27 cellular contexts compared by ENCODE assay signal in the genomic region with DNA sequence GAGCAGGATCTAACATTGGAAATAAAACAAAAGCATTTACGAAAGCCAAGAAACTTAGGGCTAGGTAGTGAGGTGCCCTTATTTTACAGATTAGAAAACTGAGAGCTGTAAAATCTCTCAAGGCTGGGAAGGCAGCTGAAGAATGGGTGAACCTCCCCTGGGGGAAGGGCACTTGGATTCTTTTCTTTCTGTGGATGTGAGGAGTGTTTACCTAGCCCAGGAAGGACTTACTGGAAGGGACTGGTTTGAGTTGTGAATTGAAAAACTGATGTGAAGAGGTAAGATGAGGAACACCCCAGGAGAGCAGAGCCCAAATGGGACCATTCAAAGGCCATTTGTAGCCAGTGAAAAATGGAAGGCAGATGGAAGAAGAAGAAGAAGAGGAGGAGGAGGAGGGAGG.
"Had no signal": no experiment of that assay in that cellular context is flagged by ENCODE, and none has a peak within 500 bp of the region (broad histone marks: within the 10 kb centered on the region; RNA-seq: fewer than 3 reads in every experiment).

No MANE protein-coding gene starts in this region.

- H3K9me3 Mint-ChIP-seq: activated B cell treated with CpG ODN at 0.5 μM for 24 hours; activated T-helper 1 cell treated with anti-CD3 and anti-CD28 coated beads, Interleukin-12 subunit alpha, Interleukin-12 subunit beta, Interleukin-2, Interleukin-4 antibody, amounts not matched to agents 30 ng/mL and 10 ng/mL and 1 ng/mL, durations not matched to agents 14 hours and 24 hours and 36 hours; T-helper 1 cell treated with Interleukin-12 subunit alpha and Interleukin-12 subunit beta and Interleukin-4 antibody, amounts not matched to agents 30 μg/mL and 1 μg/mL, for 36 hours had no signal

- H3K27ac Mint-ChIP-seq: activated B cell treated with CpG ODN at 0.5 μM for 24 hours; activated CD4-positive, alpha-beta T cell treated with anti-CD3 and anti-CD28 coated beads, Interleukin-2, amount 10 ng/mL, durations not matched to agents 24 days and 14 days; activated CD8-positive, alpha-beta memory T cell treated with anti-CD3 and anti-CD28 coated beads, Interleukin-2, amount 10 ng/mL, durations not matched to agents 7 days and 5 days; activated naive CD4-positive, alpha-beta T cell treated with anti-CD3 and anti-CD28 coated beads, Interleukin-2, amount 50 U/mL, for 24 hours; activated T-cell treated with anti-CD3 and anti-CD28 coated beads, Interleukin-2, amount 50 U/mL, for 24 hours; activated T-helper 1 cell treated with anti-CD3 and anti-CD28 coated beads, Interleukin-12 subunit alpha, Interleukin-12 subunit beta, Interleukin-2, Interleukin-4 antibody, amounts not matched to agents 30 ng/mL and 10 ng/mL and 1 ng/mL, durations not matched to agents 14 hours and 24 hours and 36 hours; T-helper 1 cell treated with Interleukin-12 subunit alpha and Interleukin-12 subunit beta and Interleukin-4 antibody, amounts not matched to agents 30 μg/mL and 1 μg/mL, for 36 hours had no signal

- H3K4me1 Mint-ChIP-seq: activated B cell treated with CpG ODN at 0.5 μM for 24 hours; activated CD4-positive, alpha-beta T cell treated with anti-CD3 and anti-CD28 coated beads, Interleukin-2, amount 10 ng/mL, durations not matched to agents 24 days and 14 days; activated CD8-positive, alpha-beta memory T cell treated with anti-CD3 and anti-CD28 coated beads, Interleukin-2, amount 10 ng/mL, durations not matched to agents 7 days and 5 days; activated naive CD4-positive, alpha-beta T cell treated with anti-CD3 and anti-CD28 coated beads, Interleukin-2, amount 50 U/mL, for 24 hours had no signal

- H3K4me3 ChIP-seq: breast epithelium had no signal

- H3K36me3 ChIP-seq: breast epithelium had no signal

- DNase-seq: activated B cell treated with CpG ODN at 0.5 μM for 24 hours; activated CD4-positive, alpha-beta T cell treated with anti-CD3 and anti-CD28 coated beads for 1 hour; activated CD4-positive, alpha-beta T cell treated with anti-CD3 and anti-CD28 coated beads, Interleukin-2, amount 10 ng/mL, durations not matched to agents 24 days and 14 days; activated CD4-positive, alpha-beta T cell treated with anti-CD3 and anti-CD28 coated beads, Interleukin-2, amount 50 U/mL, for 48 hours; activated CD8-positive, alpha-beta memory T cell treated with anti-CD3 and anti-CD28 coated beads, Interleukin-2, amount 10 ng/mL, durations not matched to agents 7 days and 5 days; activated effector memory CD4-positive, alpha-beta T cell treated with Interleukin-2 at 50 U/mL for 16 hours; activated naive CD4-positive, alpha-beta T cell; activated T-cell treated with anti-CD3 and anti-CD28 coated beads, Interleukin-2, amount 50 U/mL, for 24 hours; aorta; caudate nucleus; KG1; MV-4-11; NCI-H1092 treated with DMSO at 0.1 percent for 48 hours; NCI-H1417 treated with DMSO at 0.1 percent for 48 hours; NCI-H1694; NCI-H2081; NCI-H2171; NCI-H2227 treated with DMSO at 0.1 percent for 48 hours; NCI-H446 treated with DMSO at 0.1 percent for 48 hours; NCI-H526 treated with DMSO at 0.1 percent for 48 hours; NCI-H82; NK-92 treated with Interleukin-12 subunit alpha and Interleukin-12 subunit beta, amount 100 ng/mL, for 24 hours; SHP77 treated with DMSO at 0.1 percent for 48 hours had no signal

- H3K4me3 Mint-ChIP-seq: activated B cell treated with CpG ODN at 0.5 μM for 24 hours; activated CD4-positive, alpha-beta T cell treated with anti-CD3 and anti-CD28 coated beads, Interleukin-2, amount 10 ng/mL, durations not matched to agents 24 days and 14 days; activated CD8-positive, alpha-beta memory T cell treated with anti-CD3 and anti-CD28 coated beads, Interleukin-2, amount 10 ng/mL, durations not matched to agents 7 days and 5 days; activated naive CD4-positive, alpha-beta T cell treated with anti-CD3 and anti-CD28 coated beads, Interleukin-2, amount 50 U/mL, for 24 hours; activated T-cell treated with anti-CD3 and anti-CD28 coated beads, Interleukin-2, amount 50 U/mL, for 24 hours; activated T-helper 1 cell treated with anti-CD3 and anti-CD28 coated beads, Interleukin-12 subunit alpha, Interleukin-12 subunit beta, Interleukin-2, Interleukin-4 antibody, amounts not matched to agents 30 ng/mL and 10 ng/mL and 1 ng/mL, durations not matched to agents 14 hours and 24 hours and 36 hours; T-helper 1 cell treated with Interleukin-12 subunit alpha and Interleukin-12 subunit beta and Interleukin-4 antibody, amounts not matched to agents 30 μg/mL and 1 μg/mL, for 36 hours had no signal

- H3K27me3 Mint-ChIP-seq: activated CD4-positive, alpha-beta T cell treated with anti-CD3 and anti-CD28 coated beads, Interleukin-2, amount 10 ng/mL, durations not matched to agents 24 days and 14 days; activated CD8-positive, alpha-beta memory T cell treated with anti-CD3 and anti-CD28 coated beads, Interleukin-2, amount 10 ng/mL, durations not matched to agents 7 days and 5 days had no signal

- H3K27me3 ChIP-seq: breast epithelium had no signal

- H3K4me1 ChIP-seq: breast epithelium had no signal

- H3K36me3 Mint-ChIP-seq: activated CD8-positive, alpha-beta memory T cell treated with anti-CD3 and anti-CD28 coated beads, Interleukin-2, amount 10 ng/mL, durations not matched to agents 7 days and 5 days had no signal

- H3K9me3 ChIP-seq: breast epithelium had no signal

- H3K27ac ChIP-seq: breast epithelium had no signal
